8 cellular contexts compared by ENCODE assay signal in genomic region chr1:77282187-77282865, GRCh38. TPM values are rescaled to one million over a fixed set of nuclear protein-coding genes. Genes with fewer than 3 reads are reported as not detected.
DNase-seq lines count a peak whose midpoint lies in the region; ATAC-seq and TF ChIP-seq lines count a peak whose summit lies in the region.

No MANE protein-coding gene starts in this region.

- H4K20me1 ChIP-seq in Karpas-422 (ENCODE audit: insufficient read depth, low read depth, low read length), result no peaks in the 10 kb centered on the region

- H3K9me3 ChIP-seq in stomach, result no peaks in the 10 kb centered on the region
- no peaks in the 10 kb centered on the region for H3K9me3 ChIP-seq in Karpas-422 (ENCODE audit: low read length)

- H3K4me1 Mint-ChIP-seq in activated CD4-positive, alpha-beta T cell treated with anti-CD3 and anti-CD28 coated beads for 36 hours, result peaks cover 32% of the 10 kb centered on the region
- H3K4me1 Mint-ChIP-seq in mesothelial cell of epicardium, result peaks cover 8% of the 10 kb centered on the region

- H3K4me2 ChIP-seq in Karpas-422 (ENCODE audit: low read depth, low read length, poor library complexity, severe bottlenecking), result no peak overlapping the region

- H3K4me1 ChIP-seq in stomach (peaks cover 17 to 21% (median 19%) of the 10 kb centered on the region in 4 donors), Karpas-422 (ENCODE audit: low read length) (peaks cover 3% of the 10 kb centered on the region; the same call in 1 of the 2 replicates)

- 0 to 2% (median 1%) methylated on average over 15 to 47 of the region's 47 CpGs for WGBS in stomach, 5 donors

- H3K27ac ChIP-seq in stomach, result no peak overlapping the region
- H3K27ac ChIP-seq in Karpas-422 (ENCODE audit: low read length), result no peak overlapping the region

- CTCF ChIA-PET in activated CD4-positive, alpha-beta T cell treated with anti-CD3 and anti-CD28 coated beads for 36 hours (lab: Charles Lee), result interaction anchor here (0.6 to 1.2 kb wide), 6 partner anchors 65 to 722 kb away, joined by 3 to 4 read pairs (median 3); partner anchors contain the start of gene FUBP1

- H3K36me3 ChIP-seq in stomach (no peaks in the 10 kb centered on the region), Karpas-422 (ENCODE audit: insufficient read depth, low read length) (no peaks in the 10 kb centered on the region)

- H3K27me3 ChIP-seq in stomach (peaks cover 0 to 72% (median 34%) of the 10 kb centered on the region in 3 donors), Karpas-422 (ENCODE audit: low read length) (no peaks in the 10 kb centered on the region)

- peak overlapping the region; percentile 70 for H3K4me3 Mint-ChIP-seq in activated CD4-positive, alpha-beta T cell treated with anti-CD3 and anti-CD28 coated beads for 36 hours
- peak overlapping the region; percentile 61 for H3K4me3 Mint-ChIP-seq in mesothelial cell of epicardium

- no peaks in the 10 kb centered on the region for H3K36me3 Mint-ChIP-seq in activated CD4-positive, alpha-beta T cell treated with anti-CD3 and anti-CD28 coated beads for 36 hours (ENCODE audit: low read depth)
- no peaks in the 10 kb centered on the region for H3K36me3 Mint-ChIP-seq in mesothelial cell of epicardium

- H3K9me3 Mint-ChIP-seq in activated CD4-positive, alpha-beta T cell treated with anti-CD3 and anti-CD28 coated beads for 36 hours (ENCODE audit: low read depth), result no peaks in the 10 kb centered on the region
- no peaks in the 10 kb centered on the region for H3K9me3 Mint-ChIP-seq in mesothelial cell of epicardium

- intact Hi-C loops in activated CD4-positive, alpha-beta T cell treated with anti-CD3 and anti-CD28 coated beads for 36 hours (cut with DNase I, micrococcal nuclease), result loop anchor here (1.0 to 5.0 kb wide), 5 partner anchors 63 to 400 kb away; partner anchors contain the start of genes PIGK (in 2 of the 2) and ZZZ3 (in 2 of the 2)
- intact Hi-C loops in stomach (cut with DNase I; ENCODE audit: low total_unique reads), result no loop called here

- H3K4me3 ChIP-seq in stomach (peak overlapping the region; percentile 48 to 75 (median 60)), Karpas-422 (ENCODE audit: low read length) (no peak overlapping the region)

- TF ChIP-seq CTCF in mesothelial cell of epicardium (IDR thresholded peaks at IDR 0.05; ENCODE audit: unreplicated experiment), result no peak
- no peak for TF ChIP-seq CTCF in stomach (IDR thresholded peaks at IDR 0.05)

- peak; percentile 68 for ATAC-seq in activated CD4-positive, alpha-beta T cell treated with anti-CD3 and anti-CD28 coated beads for 36 hours

- DNase-seq in NCI-H82 (lab: John Stamatoyannopoulos, UW) (peak; percentile 68), NCI-H82 treated with DMSO at 0.1 percent for 48 hours (lab: John Stamatoyannopoulos, UW; ENCODE audit: unreplicated experiment) (no peak), HK-2 (ENCODE audit: unreplicated experiment) (peak; percentile 50), mesothelial cell of epicardium (ENCODE audit: low spot score in 2 of 2, unreplicated experiment in 2 of 2) (peak; percentile 18 to 41), stomach (no peak), Karpas-422 (no peak)
- DNase-seq in activated CD4-positive, alpha-beta T cell treated with anti-CD3 and anti-CD28 coated beads for 36 hours, result peak; percentile 66
- peak; percentile 24 for DNase-seq in effector CD8-positive, alpha-beta T cell (lab: John Stamatoyannopoulos, UW)

- TF ChIP-seq POLR2A in stomach (IDR thresholded peaks at IDR 0.05), result no peak

- H2AFZ ChIP-seq in Karpas-422 (ENCODE audit: low read length), result no peak overlapping the region

- POLR2A ChIA-PET in activated CD4-positive, alpha-beta T cell treated with anti-CD3 and anti-CD28 coated beads for 36 hours (lab: Charles Lee), result no interaction called here

- TF ChIP-seq EP300 in stomach (IDR thresholded peaks at IDR 0.05), result no peak

- peak overlapping the region; percentile 64 for H3K27ac Mint-ChIP-seq in activated CD4-positive, alpha-beta T cell treated with anti-CD3 and anti-CD28 coated beads for 36 hours
- H3K27ac Mint-ChIP-seq in mesothelial cell of epicardium, result no peak overlapping the region

- H3K9ac ChIP-seq in Karpas-422 (ENCODE audit: low read length), result no peak overlapping the region

- H3K27me3 Mint-ChIP-seq in activated CD4-positive, alpha-beta T cell treated with anti-CD3 and anti-CD28 coated beads for 36 hours, result no peaks in the 10 kb centered on the region
- peaks cover 87% of the 10 kb centered on the region for H3K27me3 Mint-ChIP-seq in mesothelial cell of epicardium (ENCODE audit: low read depth)

- no peaks in the 10 kb centered on the region for H3K79me2 ChIP-seq in Karpas-422 (ENCODE audit: low read length)

- no peaks in the 10 kb centered on the region for H3K9me2 ChIP-seq in Karpas-422 (replicated peaks; ENCODE audit: insufficient read depth, low read length)

RNA-seq across cellular contexts. Expression of gene AK5, which starts 0.5 kb away (rescaled TPM):
- 1 to 10 TPM; 9.9 TPM for total RNA-seq in activated CD4-positive, alpha-beta T cell treated with anti-CD3 and anti-CD28 coated beads for 36 hours
- total RNA-seq in mesothelial cell of epicardium, result not detected in 3 replicates
- total RNA-seq in stomach, result 1 to 10 TPM in 2 of 5 donors, not detected in 3; 1.3 to 5.0 TPM
- polyA plus RNA-seq in stomach, result 1 to 10 TPM in 1 of 3 donors, under 1 TPM in 2; 0.23 to 1.5 (median 0.25) TPM
- total RNA-seq in Karpas-422 (2014; rRNA removed; shearing (Covaris generic); ENCODE audit: low replicate concordance), result not detected in 2 replicates

Comparison
In these comparisons a context has a peak if more than half of its experiments do, and no peak if none do; other contexts are left out.
1. DNase-seq: peak in NCI-H82 (single experiment), HK-2 (single experiment), activated CD4-positive, alpha-beta T cell treated with anti-CD3 and anti-CD28 coated beads for 36 hours (single experiment), effector CD8-positive, alpha-beta T cell (single experiment) and mesothelial cell of epicardium (2 of 2); none in NCI-H82 treated with DMSO at 0.1 percent for 48 hours (single experiment), stomach (single experiment) and Karpas-422 (single experiment).